1 cellular context compared by ENCODE assay signal in genomic region chr13:112131081-112131739, GRCh38.
TF ChIP-seq lines count a peak whose summit lies in the region.

No MANE protein-coding gene starts in this region.

TF ChIP-seq in H1, 55 proteins besides CTCF, POLR2A, EP300 and RAD21 (continued from another document):
- TF ChIP-seq RBBP5 (IDR thresholded peaks at IDR 0.05; ENCODE audit: borderline replicate concordance, low read depth, low read length) (no peak), YY1 (IDR thresholded peaks at IDR 0.05; ENCODE audit: low read depth, low read length) (no peak), MAX (IDR thresholded peaks at IDR 0.05) (no peak)
TF ChIP-seq in H1: peak in this region for 0.
